12 cellular contexts compared by ENCODE assay signal in the genomic region with DNA sequence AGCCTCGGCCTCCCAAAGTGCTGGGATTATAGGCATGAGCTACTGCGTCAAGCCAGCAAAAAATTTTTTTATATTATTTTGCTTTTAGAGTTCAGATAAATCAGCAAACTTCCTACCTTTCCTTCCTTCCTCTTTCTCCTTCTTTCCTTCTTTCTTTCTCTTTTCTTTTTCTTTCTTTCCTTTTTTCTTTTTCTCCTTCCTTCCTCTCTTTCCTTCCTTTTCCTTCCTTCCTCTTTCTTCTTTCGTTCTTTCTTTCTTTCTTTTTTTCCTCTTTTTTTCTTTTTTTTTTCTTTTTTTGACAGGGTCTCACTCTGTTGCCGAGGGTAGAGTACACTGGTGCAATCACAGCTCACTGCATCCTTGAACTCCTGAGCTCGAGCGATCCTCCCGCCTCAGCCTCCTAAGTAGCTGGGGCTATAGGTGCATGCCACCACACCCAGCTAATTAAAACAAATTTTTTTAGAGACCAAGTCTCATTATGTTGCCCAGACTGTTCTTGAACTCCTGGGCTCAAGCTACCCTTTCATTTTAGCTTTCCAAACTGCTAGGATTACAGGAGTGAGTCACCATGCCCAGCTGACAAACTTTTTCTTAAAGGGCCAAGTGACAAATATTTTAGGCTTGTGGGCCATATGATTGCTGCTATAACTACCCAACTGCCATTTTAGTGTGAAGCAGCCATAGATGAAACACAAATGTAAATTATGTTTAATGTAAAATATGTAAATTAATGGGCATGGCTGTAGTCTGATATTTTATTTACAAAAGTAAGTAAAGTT. TPM values are rescaled to one million over a fixed set of nuclear protein-coding genes. Genes with fewer than 3 reads are reported as not detected.
A peak's percentile ranks its signal among the peaks of the same experiment; 100 is the strongest.
DNase-seq lines count a peak whose midpoint lies in the region; TF ChIP-seq lines count a peak whose summit lies in the region.
"Had no signal": no experiment of that assay in that cellular context is flagged by ENCODE, and none has a peak within 500 bp of the region (broad histone marks: within the 10 kb centered on the region; RNA-seq: fewer than 3 reads in every experiment).

No MANE protein-coding gene starts in this region.

- H3K9me3 ChIP-seq in SJSA1 (replicated peaks) (no peaks in the 10 kb centered on the region), fibroblast of lung (ENCODE audit: control insufficient read depth, insufficient read depth, low read depth, low read length) (no peaks in the 10 kb centered on the region)
- H3K9me3 ChIP-seq: prostate gland, thyroid gland had no signal

- no peaks in the 10 kb centered on the region for H3K79me2 ChIP-seq in fibroblast of lung (ENCODE audit: control insufficient read depth, insufficient read depth, low read length)

- DNase-seq in HT1080 (ENCODE audit: low read depth) (peak; percentile 61), SJSA1 (ENCODE audit: low read depth in 1 of 2, low spot score in 2 of 2) (peak in 1 of 2 experiments; percentile 45), fibroblast of lung (ENCODE audit: low read depth in 2 of 2) (peak; percentile 67 to 81), smooth muscle cell of the brain vasculature (ENCODE audit: low read depth, low spot score) (peak; percentile 47), RPMI8226 (no peak), NCI-H510A treated with DMSO at 0.1 percent for 48 hours (lab: John Stamatoyannopoulos, UW) (no peak), kidney glomerular epithelial cell (lab: John Stamatoyannopoulos, UW) (no peak)
- DNase-seq: activated B cell treated with CpG ODN at 0.5 μM for 24 hours; activated T-cell treated with anti-CD3 and anti-CD28 coated beads, Interleukin-2, amount 50 U/mL, for 72 hours; heart left ventricle; thyroid gland had no signal

- no peaks in the 10 kb centered on the region for H3K27me3 ChIP-seq in SJSA1 (replicated peaks)
- no peaks in the 10 kb centered on the region for H3K27me3 ChIP-seq in fibroblast of lung (ENCODE audit: control insufficient read depth, insufficient read depth, low read length)
- H3K27me3 ChIP-seq: heart left ventricle, thyroid gland had no signal

- no peak overlapping the region for H3K4me3 ChIP-seq in SJSA1
- H3K4me3 ChIP-seq in fibroblast of lung (replicated peaks in 1 of 4; ENCODE audit: control extremely low read depth in 1 of 4, insufficient read depth in 1 of 4, low read depth in 3 of 4, low read length in 4 of 4), result no peak overlapping the region
- H3K4me3 ChIP-seq: heart left ventricle, prostate gland, thyroid gland had no signal

- no peak for TF ChIP-seq CTCF in fibroblast of lung (conservative IDR thresholded peaks at IDR 0.05 in 1 of 2, IDR thresholded peaks at IDR 0.05 in 1 of 2; ENCODE audit: low read depth in 1 of 2, low read length in 2 of 2)

- peaks cover 8% of the 10 kb centered on the region for H3K4me1 ChIP-seq in SJSA1 (replicated peaks)
- H3K4me1 ChIP-seq in fibroblast of lung (ENCODE audit: control insufficient read depth, extremely low read depth, insufficient read depth, low read length), result peaks cover 2% of the 10 kb centered on the region
- H3K4me1 ChIP-seq: heart left ventricle, prostate gland, thyroid gland had no signal

- H2AFZ ChIP-seq in fibroblast of lung (ENCODE audit: low read length), result peak overlapping the region; percentile 59

- no peaks in the 10 kb centered on the region for H3K36me3 ChIP-seq in SJSA1
- H3K36me3 ChIP-seq in fibroblast of lung (ENCODE audit: control insufficient read depth, insufficient read depth, low read length), result no peaks in the 10 kb centered on the region
- H3K36me3 ChIP-seq: heart left ventricle, prostate gland, thyroid gland had no signal

- H3K27ac ChIP-seq in SJSA1, result 0 out of 2 replicates have a peak overlapping the region, but pooled peaks have one; percentile 17
- peak overlapping the region; percentile 13 for H3K27ac ChIP-seq in fibroblast of lung (ENCODE audit: insufficient read depth, low read length)
- H3K27ac ChIP-seq: heart left ventricle, prostate gland, thyroid gland had no signal

- H4K20me1 ChIP-seq in fibroblast of lung (ENCODE audit: control insufficient read depth, extremely low read depth, insufficient read depth, low read length), result no peaks in the 10 kb centered on the region

- H3K9ac ChIP-seq in fibroblast of lung (ENCODE audit: insufficient read depth, low read length), result no peak overlapping the region

- H3K4me2 ChIP-seq in fibroblast of lung (ENCODE audit: extremely low read depth, insufficient read depth, low read length), result no peak overlapping the region

RNA-seq across cellular contexts. Expression of a gene that starts 7.1 kb away (rescaled TPM):
- 37.4 and 38.9 TPM in 2 replicates for total RNA-seq in HT1080 (2014; rRNA removed; shearing (Covaris generic))
- polyA plus RNA-seq in HT1080 (2015; cell fraction: cytosol; rRNA removed), result 24.0 and 38.2 TPM in 2 replicates
- 104 and 141 TPM in 2 replicates for polyA plus RNA-seq in HT1080 (2015; cell fraction: nucleus; rRNA removed)
- 58.1 and 70.5 TPM in 2 replicates for total RNA-seq in SJSA1 (2014; rRNA removed; shearing (Covaris generic))
- total RNA-seq in fibroblast of lung, result 88.1 and 98.3 TPM in 2 replicates
- polyA plus RNA-seq in fibroblast of lung, result 40.2 and 56.5 TPM in 2 replicates
- 19.3 and 27.8 TPM in 2 replicates for polyA plus RNA-seq in fibroblast of lung (2012)
- 6.2 and 19.4 TPM in 2 replicates for polyA minus RNA-seq in fibroblast of lung (ENCODE audit: low replicate concordance)

RNA-seq across cellular contexts. Expression of a gene that starts 16.1 kb away (rescaled TPM):
- total RNA-seq in HT1080 (2014; rRNA removed; shearing (Covaris generic)), result 0.23 and 0.34 TPM in 2 replicates
- 8.4 and 11.7 TPM in 2 replicates for polyA plus RNA-seq in HT1080 (2015; cell fraction: cytosol; rRNA removed)
- 28.2 and 34.1 TPM in 2 replicates for polyA plus RNA-seq in HT1080 (2015; cell fraction: nucleus; rRNA removed)
- total RNA-seq in SJSA1 (2014; rRNA removed; shearing (Covaris generic)), result 0.25 and 0.68 TPM in 2 replicates
- 35.7 and 59.1 TPM in 2 replicates for total RNA-seq in fibroblast of lung
- polyA plus RNA-seq in fibroblast of lung, result 37.8 and 88.2 TPM in 2 replicates
- polyA plus RNA-seq in fibroblast of lung (2012), result 15.5 and 40.1 TPM in 2 replicates
- 14.7 and 38.1 TPM in 2 replicates for polyA minus RNA-seq in fibroblast of lung (ENCODE audit: low replicate concordance)

Comparison
In these comparisons a context has a peak if more than half of its experiments do, and no peak if none do; other contexts are left out.
1. DNase-seq: peak in HT1080 (single experiment), fibroblast of lung (2 of 2) and smooth muscle cell of the brain vasculature (single experiment); none in RPMI8226 (single experiment), NCI-H510A treated with DMSO at 0.1 percent for 48 hours (single experiment) and kidney glomerular epithelial cell (single experiment).
2. RNA of a gene that starts 16.1 kb away (total RNA-seq): 35.7 to 59.1 TPM in fibroblast of lung; 0.25 to 0.68 TPM in SJSA1 and 0.23 to 0.34 TPM in HT1080; every median in the first group is over 10 times any median in the second.